Comparison of ENCODE assay signal across 8 cellular contexts in genomic region chr20:58310291-58310782, GRCh38. TPM values are rescaled to one million over a fixed set of nuclear protein-coding genes. Genes with fewer than 3 reads are reported as not detected.
A peak's percentile ranks its signal among the peaks of the same experiment; 100 is the strongest.
DNase-seq lines count a peak whose midpoint lies in the region; ATAC-seq, FAIRE-seq and TF ChIP-seq lines count a peak whose summit lies in the region.

No MANE protein-coding gene starts in this region.

- H3K27me3 ChIP-seq in HAP-1 (ENCODE audit: low read depth): no peaks in the 10 kb centered on the region
- no peaks in the 10 kb centered on the region for H3K27me3 ChIP-seq in iPS-20b (ENCODE audit: insufficient read depth, low read length)
- no peaks in the 10 kb centered on the region for H3K27me3 ChIP-seq in stomach

- CTCF ChIA-PET in A549 (lab: Yijun Ruan, JAX): interaction anchor here (1.0 kb wide), 1 partner anchor 12 kb away, joined by 4 read pairs; no protein-coding TSS in a partner anchor
- CTCF ChIA-PET in activated CD8-positive, alpha-beta T cell treated with anti-CD3 and anti-CD28 coated beads, Interleukin-2, amount 10 ng/mL, durations not matched to agents 7 days and 5 days (lab: Charles Lee): interaction anchor here (1.2 kb wide), 1 partner anchor 73 kb away, joined by 5 read pairs; no protein-coding TSS in a partner anchor

- no peak for FAIRE-seq in A549 (lab: Jason Lieb, UNC)

- WGBS in A549 (ENCODE audit: missing lambda C conversion rate): 4% methylated on average over 1 of the region's 1 CpG
- WGBS in stomach, 5 donors: 0 to 15% (median 2%) methylated on average over 1 of the region's 1 CpG

- in situ Hi-C loops in HAP-1 (cut with MboI; ENCODE audit: low sequenced_read_pairs): no loop called here

- no peaks in the 10 kb centered on the region for H3K9me3 Mint-ChIP-seq in activated CD8-positive, alpha-beta T cell treated with anti-CD3 and anti-CD28 coated beads, Interleukin-2, amount 10 ng/mL, durations not matched to agents 7 days and 5 days (ENCODE audit: insufficient read depth)

- no peaks in the 10 kb centered on the region for H3K27me3 Mint-ChIP-seq in activated CD8-positive, alpha-beta T cell treated with anti-CD3 and anti-CD28 coated beads, Interleukin-2, amount 10 ng/mL, durations not matched to agents 7 days and 5 days (ENCODE audit: low read depth)

- H3K27ac ChIP-seq in A549 (peak overlapping the region; percentile 98 to 100), iPS-20b (ENCODE audit: low read length) (peak overlapping the region; percentile 13), stomach (peak overlapping the region; percentile 86 to 97 (median 91))

- H3K27ac Mint-ChIP-seq in activated CD8-positive, alpha-beta T cell treated with anti-CD3 and anti-CD28 coated beads, Interleukin-2, amount 10 ng/mL, durations not matched to agents 7 days and 5 days: peak overlapping the region; percentile 87

- TF ChIP-seq POLR2A in A549 (IDR thresholded peaks at IDR 0.05; ENCODE audit: low read length): no peak
- TF ChIP-seq POLR2A in stomach (IDR thresholded peaks at IDR 0.05): no peak

- intact Hi-C loops in stomach (cut with DNase I; ENCODE audit: low total_unique reads): no loop called here

- H3K36me3 ChIP-seq in HAP-1 (replicated peaks): peaks cover 9% of the 10 kb centered on the region
- H3K36me3 ChIP-seq in iPS-20b (ENCODE audit: insufficient read depth, low read depth, low read length): peaks cover 31% of the 10 kb centered on the region
- H3K36me3 ChIP-seq in stomach: peaks cover 0 to 34% (median 30%) of the 10 kb centered on the region in 4 donors

- ATAC-seq in A549: no peak
- ATAC-seq in activated CD8-positive, alpha-beta T cell treated with anti-CD3 and anti-CD28 coated beads, Interleukin-2, amount 10 ng/mL, durations not matched to agents 7 days and 5 days: no peak
- no peak for ATAC-seq in GM21529 (IDR thresholded peaks at IDR 0.05; ENCODE audit: unreplicated experiment)
- ATAC-seq in omental fat pad (ENCODE audit: low FRiP score): no peak

- TF ChIP-seq CTCF in A549 (IDR thresholded peaks at IDR 0.05): no peak
- no peak for TF ChIP-seq CTCF in stomach (IDR thresholded peaks at IDR 0.05)
- TF ChIP-seq CTCF in omental fat pad (IDR thresholded peaks at IDR 0.05): no peak

- DNase-seq in A549 (ENCODE audit: low read depth in 1 of 2, low spot score in 1 of 2) (peak in 1 of 2 experiments; percentile 10), HAP-1 (ENCODE audit: low spot score in 2 of 2) (no peak), stomach (no peak), omental fat pad (ENCODE audit: low spot score) (no peak), Ammon's horn (ENCODE audit: low spot score) (no peak)
- no peak for DNase-seq in activated CD8-positive, alpha-beta T cell treated with anti-CD3 and anti-CD28 coated beads, Interleukin-2, amount 10 ng/mL, durations not matched to agents 7 days and 5 days

- no peaks in the 10 kb centered on the region for H3K9me3 ChIP-seq in A549
- H3K9me3 ChIP-seq in HAP-1: no peaks in the 10 kb centered on the region
- H3K9me3 ChIP-seq in iPS-20b (ENCODE audit: insufficient read depth, low read depth, low read length): no peaks in the 10 kb centered on the region
- no peaks in the 10 kb centered on the region for H3K9me3 ChIP-seq in stomach

- peak overlapping the region; percentile 95 for H3K4me2 ChIP-seq in A549

- no peak for TF ChIP-seq EP300 in A549 (IDR thresholded peaks at IDR 0.05)
- no peak for TF ChIP-seq EP300 in stomach (IDR thresholded peaks at IDR 0.05)

- H3K4me3 Mint-ChIP-seq in activated CD8-positive, alpha-beta T cell treated with anti-CD3 and anti-CD28 coated beads, Interleukin-2, amount 10 ng/mL, durations not matched to agents 7 days and 5 days: peak overlapping the region; percentile 93

- H3K4me3 ChIP-seq in A549 (peak overlapping the region; percentile 99), HAP-1 (peak overlapping the region; percentile 76), iPS-20b (ENCODE audit: low read length) (peak overlapping the region; percentile 86), stomach (peak overlapping the region; percentile 96 to 100 (median 100))

- no peak for TF ChIP-seq RAD21 in A549 (conservative IDR thresholded peaks at IDR 0.05 in 1 of 2, IDR thresholded peaks at IDR 0.05 in 1 of 2)

- peaks cover 21% of the 10 kb centered on the region for H3K4me1 ChIP-seq in A549
- H3K4me1 ChIP-seq in HAP-1: peaks cover 11% of the 10 kb centered on the region
- peaks cover 6% of the 10 kb centered on the region; the same call in 1 of the 2 replicates for H3K4me1 ChIP-seq in iPS-20b (ENCODE audit: insufficient read depth, low read length)
- H3K4me1 ChIP-seq in stomach: peaks cover 11 to 74% (median 60%) of the 10 kb centered on the region in 4 donors

- H3K4me1 Mint-ChIP-seq in activated CD8-positive, alpha-beta T cell treated with anti-CD3 and anti-CD28 coated beads, Interleukin-2, amount 10 ng/mL, durations not matched to agents 7 days and 5 days (ENCODE audit: low read depth): peaks cover 61% of the 10 kb centered on the region

- H3K9ac ChIP-seq in iPS-20b (ENCODE audit: low read depth, low read length): peak overlapping the region; percentile 82; the same call in 1 of the 2 replicates

- H3K36me3 Mint-ChIP-seq in activated CD8-positive, alpha-beta T cell treated with anti-CD3 and anti-CD28 coated beads, Interleukin-2, amount 10 ng/mL, durations not matched to agents 7 days and 5 days (ENCODE audit: low read depth): peaks cover 44% of the 10 kb centered on the region

- POLR2A ChIA-PET in A549 (lab: Yijun Ruan, JAX): interaction anchor here (0.7 to 1.1 kb wide), 3 partner anchors 14 to 79 kb away, joined by 3 to 5 read pairs (median 4); partner anchors contain the start of gene VAPB
- POLR2A ChIA-PET in activated CD8-positive, alpha-beta T cell treated with anti-CD3 and anti-CD28 coated beads, Interleukin-2, amount 10 ng/mL, durations not matched to agents 7 days and 5 days (lab: Charles Lee): interaction anchor here (0.6 to 1.6 kb wide), 7 partner anchors 14 to 341 kb away, joined by 3 to 14 read pairs (median 3); partner anchors contain the start of gene VAPB

TF ChIP-seq in A549, 52 proteins besides CTCF, POLR2A, EP300 and RAD21:
- no peak for TF ChIP-seq RFX5 (IDR thresholded peaks at IDR 0.05)
- TF ChIP-seq SMC3 (IDR thresholded peaks at IDR 0.05): no peak
- no peak for TF ChIP-seq NPAS2 (CRISPR knock-in tag; IDR thresholded peaks at IDR 0.05; ENCODE audit: borderline replicate concordance)
- TF ChIP-seq, protein P1, sequence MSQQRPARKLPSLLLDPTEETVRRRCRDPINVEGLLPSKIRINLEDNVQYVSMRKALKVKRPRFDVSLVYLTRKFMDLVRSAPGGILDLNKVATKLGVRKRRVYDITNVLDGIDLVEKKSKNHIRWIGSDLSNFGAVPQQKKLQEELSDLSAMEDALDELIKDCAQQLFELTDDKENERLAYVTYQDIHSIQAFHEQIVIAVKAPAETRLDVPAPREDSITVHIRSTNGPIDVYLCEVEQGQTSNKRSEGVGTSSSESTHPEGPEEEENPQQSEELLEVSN (IDR thresholded peaks at IDR 0.05; ENCODE audit: borderline replicate concordance, low read depth): no peak
- TF ChIP-seq TP53 (CRISPR knock-in tag; IDR thresholded peaks at IDR 0.05): no peak
- no peak for TF ChIP-seq NFE2L2 (conservative IDR thresholded peaks at IDR 0.05; ENCODE audit: low read length)
- no peak for TF ChIP-seq KDM1A (IDR thresholded peaks at IDR 0.05; ENCODE audit: low read depth)
TF ChIP-seq in A549: peak in this region for 0.

RNA-seq across cellular contexts. Expression of gene RAB22A, which starts 0.8 kb away (rescaled TPM):
- polyA plus RNA-seq in A549 (2011; rRNA removed) (11.7 and 13.2 TPM in 2 replicates), A549 (2017; fragmentation: RNase III; extraction: RNeasy Plus Mini Kit Qiagen cat#74134 plus additional on column Dnase treatment) (7.1 to 7.4 TPM (median 7.3 TPM) in 3 replicates), stomach (1 to 10 TPM; 5.7 to 8.6 (median 7.1) TPM)
- 4.1 and 5.0 TPM in 2 replicates for polyA plus RNA-seq in A549 (2012; cell fraction: cytosol; rRNA removed)
- polyA plus RNA-seq in A549 (2012; cell fraction: nucleus; rRNA removed): 6.8 and 8.0 TPM in 2 replicates
- 12.9 and 13.1 TPM in 2 replicates for polyA minus RNA-seq in A549 (2011; rRNA and poly(A)+ RNA removed)
- 10 to 100 TPM; 16.0 to 17.3 TPM for total RNA-seq in activated CD8-positive, alpha-beta T cell treated with anti-CD3 and anti-CD28 coated beads, Interleukin-2, amount 10 ng/mL, durations not matched to agents 7 days and 5 days
- total RNA-seq in stomach (10 to 100 TPM in 3 of 5 donors, 1 to 10 TPM in 2; 2.9 to 19.3 (median 13.5) TPM), omental fat pad (10 to 100 TPM; 16.7 to 28.1 (median 19.6) TPM)

Comparison
In these comparisons a context has a peak if more than half of its experiments do, and no peak if none do; other contexts are left out.
1. H3K27ac ChIP-seq: peak in every context shown above with its lines; median percentile 99 in A549; 91 in stomach; 13 in iPS-20b.